In the genomic region with DNA sequence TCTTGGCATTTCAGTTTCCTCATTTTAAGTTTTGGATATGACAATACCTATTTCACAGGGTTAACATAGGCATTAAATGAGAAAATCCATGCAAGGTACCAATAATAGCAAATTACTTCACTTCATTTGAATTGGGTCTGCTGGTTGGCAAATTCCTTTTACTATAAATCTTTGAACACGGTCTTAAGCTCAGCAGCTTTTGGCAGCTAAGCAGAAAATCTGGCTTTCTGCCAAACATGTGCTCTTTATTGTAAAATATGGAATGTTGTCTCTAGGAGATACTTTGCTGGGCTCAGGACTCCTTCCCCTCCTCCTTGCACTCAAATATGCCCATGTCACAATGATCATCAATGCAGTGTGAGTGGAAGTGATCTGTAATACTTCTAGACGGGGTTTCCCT, we compare ENCODE assay signal across 13 cellular contexts. TPM values are rescaled to one million over a fixed set of nuclear protein-coding genes. Genes with fewer than 3 reads are reported as not detected.
DNase-seq lines count a peak whose midpoint lies in the region; ATAC-seq and TF ChIP-seq lines count a peak whose summit lies in the region.
"Had no signal": no experiment of that assay in that cellular context is flagged by ENCODE, and none has a peak within 500 bp of the region (broad histone marks: within the 10 kb centered on the region; RNA-seq: fewer than 3 reads in every experiment).

No MANE protein-coding gene starts in this region.

- WGBS in mammary epithelial cell (ENCODE audit: low coverage, missing lambda C conversion rate): 8% methylated on average over 2 of the region's 2 CpGs

- in situ Hi-C loops in mammary epithelial cell (cut with MboI; ENCODE audit: low sequenced_read_pairs in 2 of 2): no loop called here

- no peak overlapping the region for H3K4me2 ChIP-seq in mammary epithelial cell (ENCODE audit: insufficient read depth, low read depth, low read length)

- DNase-seq in MCF 10A (ENCODE audit: unreplicated experiment) (peak; percentile 54), mammary epithelial cell (no peak), NCI-H345 (lab: John Stamatoyannopoulos, UW) (peak; percentile 25), choroid plexus epithelial cell (ENCODE audit: low read depth) (peak; percentile 84), thoracic aorta (ENCODE audit: low spot score) (no peak), RKO (ENCODE audit: low spot score) (no peak), pons (ENCODE audit: low spot score) (no peak), Caco-2 (no peak)
- DNase-seq: natural killer cell, WERI-Rb-1 had no signal

- peaks cover 7% of the 10 kb centered on the region for H3K4me1 Mint-ChIP-seq in MCF 10A (ENCODE audit: insufficient read depth, unreplicated experiment)
- no peaks in the 10 kb centered on the region for H3K4me1 Mint-ChIP-seq in Caco-2 (ENCODE audit: low read depth, unreplicated experiment)
- H3K4me1 Mint-ChIP-seq: natural killer cell had no signal

- no TSS peak for BruUV-seq in MCF 10A (replicated peaks; lab: Mats Ljungman, UMichigan)
- no TSS peak for BruUV-seq in mammary epithelial cell (replicated peaks; lab: Mats Ljungman, UMichigan)
- BruUV-seq in Caco-2 (replicated peaks; lab: Mats Ljungman, UMichigan): no TSS peak

- H3K27ac ChIP-seq in mammary epithelial cell (ENCODE audit: insufficient read depth, low read depth, low read length) (no peak overlapping the region), thoracic aorta (peak overlapping the region; percentile 19 to 28)
- H3K27ac ChIP-seq: WERI-Rb-1 had no signal

- no peak overlapping the region for H3K27ac Mint-ChIP-seq in MCF 10A (ENCODE audit: low read depth, unreplicated experiment)
- H3K27ac Mint-ChIP-seq in Caco-2 (ENCODE audit: unreplicated experiment): no peak overlapping the region
- H3K27ac Mint-ChIP-seq: dendritic cell treated with granulocyte-macrophage colony-stimulating factor and Interleukin-4, amounts not matched to agents 40 ng/mL and 50 ng/mL, for 4 days; natural killer cell had no signal

- H3K4me3 Mint-ChIP-seq in MCF 10A (ENCODE audit: unreplicated experiment): no peak overlapping the region
- H3K4me3 Mint-ChIP-seq in Caco-2 (ENCODE audit: unreplicated experiment): no peak overlapping the region
- H3K4me3 Mint-ChIP-seq: dendritic cell treated with granulocyte-macrophage colony-stimulating factor and Interleukin-4, amounts not matched to agents 40 ng/mL and 50 ng/mL, for 4 days; natural killer cell had no signal

- no peaks in the 10 kb centered on the region for H3K9me3 ChIP-seq in mammary epithelial cell (replicated peaks; ENCODE audit: insufficient read depth, low read length)
- no peaks in the 10 kb centered on the region for H3K9me3 ChIP-seq in thoracic aorta
- no peaks in the 10 kb centered on the region for H3K9me3 ChIP-seq in Caco-2

- H3K27me3 ChIP-seq in mammary epithelial cell (ENCODE audit: insufficient read depth, low read length) (peaks cover 2% of the 10 kb centered on the region), thoracic aorta (replicated peaks; ENCODE audit: insufficient read depth) (no peaks in the 10 kb centered on the region), Caco-2 (replicated peaks; ENCODE audit: control insufficient read depth, insufficient read depth, low read length) (no peaks in the 10 kb centered on the region)

- TF ChIP-seq CTCF in MCF 10A (IDR thresholded peaks at IDR 0.05; ENCODE audit: unreplicated experiment) (no peak), mammary epithelial cell (conservative IDR thresholded peaks at IDR 0.05 in 1 of 2, IDR thresholded peaks at IDR 0.05 in 1 of 2; ENCODE audit: extremely low read depth in 1 of 2, insufficient read depth in 1 of 2, low read depth in 1 of 2, low read length in 2 of 2) (no peak), choroid plexus epithelial cell (conservative IDR thresholded peaks at IDR 0.05; ENCODE audit: low read depth, low read length) (no peak), thoracic aorta (IDR thresholded peaks at IDR 0.05) (no peak), Caco-2 (IDR thresholded peaks at IDR 0.05; ENCODE audit: insufficient read depth in 1 of 2, low read depth in 1 of 2, low read length in 1 of 2, severe bottlenecking in 1 of 2, unreplicated experiment in 1 of 2) (no peak)

- H3K4me1 ChIP-seq in mammary epithelial cell (ENCODE audit: insufficient read depth, low read length) (no peaks in the 10 kb centered on the region), thoracic aorta (ENCODE audit: control insufficient read depth in 1 of 2, low read depth in 2 of 2) (peaks cover 24 to 26% of the 10 kb centered on the region in 2 donors), Caco-2 (no peaks in the 10 kb centered on the region)

- no peaks in the 10 kb centered on the region for H4K20me1 ChIP-seq in mammary epithelial cell (ENCODE audit: insufficient read depth, low read length)

- dilution Hi-C loops in mammary epithelial cell (cut with HindIII; ENCODE audit: low sequenced_read_pairs): no loop called here

- no peaks in the 10 kb centered on the region for H3K79me2 ChIP-seq in mammary epithelial cell (ENCODE audit: insufficient read depth, low read length)

- H3K36me3 Mint-ChIP-seq in MCF 10A (ENCODE audit: insufficient read depth, unreplicated experiment): no peaks in the 10 kb centered on the region
- H3K36me3 Mint-ChIP-seq in Caco-2 (ENCODE audit: insufficient read depth, unreplicated experiment): no peaks in the 10 kb centered on the region
- H3K36me3 Mint-ChIP-seq: natural killer cell had no signal

- no peak overlapping the region for H3K4me3 ChIP-seq in mammary epithelial cell (replicated peaks in 1 of 3; ENCODE audit: insufficient read depth in 1 of 3, low read depth in 2 of 3, low read length in 3 of 3)
- no peak overlapping the region for H3K4me3 ChIP-seq in choroid plexus epithelial cell (ENCODE audit: low read depth, low read length)
- no peak overlapping the region for H3K4me3 ChIP-seq in thoracic aorta
- H3K4me3 ChIP-seq in Caco-2 (ENCODE audit: low read depth, low read length): no peak overlapping the region

- no peak overlapping the region for H2AFZ ChIP-seq in mammary epithelial cell (ENCODE audit: low read depth, low read length)

- POLR2A ChIA-PET in MCF 10A (lab: Yijun Ruan, JAX): interaction anchor here (1.0 kb wide), 1 partner anchor 10 kb away, joined by 3 read pairs; no protein-coding TSS in a partner anchor
- POLR2A ChIA-PET in Caco-2 (lab: Charles Lee): no interaction called here

- no peak overlapping the region for H3K9ac ChIP-seq in mammary epithelial cell (ENCODE audit: insufficient read depth, low read length)

- peaks cover 7% of the 10 kb centered on the region for H3K9me3 Mint-ChIP-seq in MCF 10A (ENCODE audit: unreplicated experiment)
- H3K9me3 Mint-ChIP-seq in Caco-2 (ENCODE audit: unreplicated experiment): no peaks in the 10 kb centered on the region
- H3K9me3 Mint-ChIP-seq: dendritic cell treated with granulocyte-macrophage colony-stimulating factor and Interleukin-4, amounts not matched to agents 40 ng/mL and 50 ng/mL, for 4 days had no signal

- no peaks in the 10 kb centered on the region for H3K36me3 ChIP-seq in mammary epithelial cell (ENCODE audit: insufficient read depth, low read length)
- H3K36me3 ChIP-seq in thoracic aorta: no peaks in the 10 kb centered on the region
- no peaks in the 10 kb centered on the region for H3K36me3 ChIP-seq in Caco-2 (ENCODE audit: control insufficient read depth, insufficient read depth, low read length)
- H3K36me3 ChIP-seq: WERI-Rb-1 had no signal

- no peak for ATAC-seq in thoracic aorta (ENCODE audit: insufficient number of reproducible peaks, low FRiP score, low read depth)
- ATAC-seq: natural killer cell had no signal

- intact Hi-C loops in MCF 10A (cut with micrococcal nuclease): no loop called here
- intact Hi-C loops in mammary epithelial cell (cut with micrococcal nuclease): no loop called here
- intact Hi-C loops in Caco-2 (cut with micrococcal nuclease; ENCODE audit: unreplicated experiment): no loop called here

- CTCF ChIA-PET in MCF 10A (lab: Yijun Ruan, JAX): interaction anchor here (0.6 to 2.3 kb wide), 3 partner anchors 47 to 219 kb away, joined by 4 to 7 read pairs (median 5); no protein-coding TSS in a partner anchor
- CTCF ChIA-PET in mammary epithelial cell (lab: Charles Lee; ENCODE audit: low non-redundant PET): no interaction called here
- CTCF ChIA-PET in Caco-2 (lab: Charles Lee): no interaction called here

- no peaks in the 10 kb centered on the region for H3K27me3 Mint-ChIP-seq in MCF 10A (ENCODE audit: insufficient read depth, unreplicated experiment)
- peaks cover 5% of the 10 kb centered on the region for H3K27me3 Mint-ChIP-seq in Caco-2 (ENCODE audit: insufficient read depth, unreplicated experiment)
- H3K27me3 Mint-ChIP-seq: dendritic cell treated with granulocyte-macrophage colony-stimulating factor and Interleukin-4, amounts not matched to agents 40 ng/mL and 50 ng/mL, for 4 days had no signal

RNA-seq across cellular contexts. Expression of a gene that starts 16.8 kb away (rescaled TPM):
- total RNA-seq in MCF 10A (2022): not detected in 2 replicates
- not detected for total RNA-seq in mammary epithelial cell
- not detected for polyA plus RNA-seq in mammary epithelial cell
- polyA minus RNA-seq in mammary epithelial cell: not detected
- total RNA-seq in thoracic aorta: under 1 TPM in 1 of 2 donors, not detected in 1; 0.21 TPM
- total RNA-seq in Caco-2 (2022): not detected in 2 replicates
- total RNA-seq: natural killer cell, OCI-LY7 had no signal
- polyA plus RNA-seq: BJ had no signal

RNA-seq across cellular contexts. Expression of a gene that starts 24.9 kb away (rescaled TPM):
- total RNA-seq in MCF 10A (2022) (not detected in 2 replicates), mammary epithelial cell (not detected), thoracic aorta (not detected), Caco-2 (2022) (not detected in 2 replicates)
- polyA plus RNA-seq in mammary epithelial cell: not detected
- polyA minus RNA-seq in mammary epithelial cell: not detected
- total RNA-seq: natural killer cell, OCI-LY7 had no signal
- polyA plus RNA-seq: BJ had no signal

Comparison
In these comparisons a context has a peak if more than half of its experiments do, and no peak if none do; other contexts are left out.
1. DNase-seq: peak in MCF 10A (single experiment), NCI-H345 (single experiment) and choroid plexus epithelial cell (single experiment); none in mammary epithelial cell (single experiment), thoracic aorta (single experiment), RKO (single experiment), pons (single experiment) and Caco-2 (0 of 2).